ENCODE assay signal across 8 cellular contexts in the genomic region with DNA sequence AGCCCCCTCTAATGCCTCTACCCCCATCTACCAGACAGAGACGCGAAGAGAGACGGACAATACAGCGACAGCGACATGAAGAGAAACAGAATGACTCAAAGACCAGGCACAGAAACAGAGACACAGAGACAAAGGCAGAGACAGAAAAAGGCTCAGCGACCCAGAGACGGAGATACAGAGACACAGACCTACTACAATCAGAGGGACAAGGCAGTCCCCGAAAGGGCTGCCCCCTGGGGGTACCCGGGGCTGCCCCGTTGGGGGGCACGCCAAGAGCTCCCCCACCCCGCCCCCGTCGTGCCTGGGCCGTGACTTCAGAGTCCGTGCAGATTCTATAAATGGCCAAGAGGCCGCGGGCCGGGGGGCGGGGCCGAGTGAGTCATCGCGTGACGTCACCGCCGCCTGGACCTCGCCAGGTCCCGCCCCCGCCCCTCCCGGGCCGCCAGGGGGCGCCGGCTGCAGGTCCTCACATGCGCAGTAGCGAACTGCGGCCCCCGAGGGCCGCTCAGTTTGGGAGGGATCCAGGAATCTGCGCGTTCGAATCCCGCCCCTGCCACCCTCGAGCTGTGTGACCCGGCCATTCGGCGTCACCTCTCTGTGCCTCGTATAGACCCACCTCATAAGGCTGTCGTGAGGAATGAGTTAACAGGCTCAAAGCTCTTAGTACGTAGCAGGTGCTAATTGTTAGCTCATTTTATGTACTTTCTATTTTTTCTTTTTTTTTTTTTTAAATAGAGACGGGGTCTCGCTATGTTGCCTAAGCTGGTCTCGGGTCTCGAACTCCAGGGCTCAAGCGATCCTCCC. TPM values are rescaled to one million over a fixed set of nuclear protein-coding genes. Genes with fewer than 3 reads are reported as not detected.
A peak's percentile ranks its signal among the peaks of the same experiment; 100 is the strongest.
DNase-seq lines count a peak whose midpoint lies in the region; ATAC-seq lines count a peak whose summit lies in the region.

No MANE protein-coding gene starts in this region.

- ATAC-seq in HG02759 (IDR thresholded peaks at IDR 0.05; ENCODE audit: unreplicated experiment): peak; percentile 67

- DNase-seq in ELR (ENCODE audit: low read depth) (peak; percentile 90), NCI-H226 (peak; percentile 72), cerebellum (ENCODE audit: low spot score) (peak; percentile 96), kidney tubule cell (ENCODE audit: low spot score) (peak; percentile 89), GF-D8 (lab: John Stamatoyannopoulos, UW) (no peak)
- DNase-seq in activated CD4-positive, alpha-beta T cell treated with anti-CD3 and anti-CD28 coated beads for 24 hours (ENCODE audit: low read depth in 2 of 2): peak; percentile 72 to 82
- peak; percentile 91 for DNase-seq in stimulated activated CD4-positive, alpha-beta T cell treated with anti-CD3 and anti-CD28 coated beads, Interleukin-15, amount 100 ng/mL, for 24 hours

RNA-seq across cellular contexts. Expression of gene CNN1, which starts 2.7 kb away (rescaled TPM):
- 1.00 TPM for total RNA-seq in cerebellum

RNA-seq across cellular contexts. Expression of gene ECSIT, which starts 7.1 kb away (rescaled TPM):
- 27.0 TPM for total RNA-seq in cerebellum

RNA-seq across cellular contexts. Expression of gene ELOF1, which starts 23.0 kb away (rescaled TPM):
- total RNA-seq in cerebellum: 11.6 TPM

RNA-seq across cellular contexts. Expression of gene ZNF653, which starts 30.4 kb away (rescaled TPM):
- total RNA-seq in cerebellum: 11.0 TPM

RNA-seq across cellular contexts. Expression of gene ACP5, which starts 41.5 kb away (rescaled TPM):
- total RNA-seq in cerebellum: 0.91 TPM
